ENCODE assay signal across 14 cellular contexts in the genomic region with DNA sequence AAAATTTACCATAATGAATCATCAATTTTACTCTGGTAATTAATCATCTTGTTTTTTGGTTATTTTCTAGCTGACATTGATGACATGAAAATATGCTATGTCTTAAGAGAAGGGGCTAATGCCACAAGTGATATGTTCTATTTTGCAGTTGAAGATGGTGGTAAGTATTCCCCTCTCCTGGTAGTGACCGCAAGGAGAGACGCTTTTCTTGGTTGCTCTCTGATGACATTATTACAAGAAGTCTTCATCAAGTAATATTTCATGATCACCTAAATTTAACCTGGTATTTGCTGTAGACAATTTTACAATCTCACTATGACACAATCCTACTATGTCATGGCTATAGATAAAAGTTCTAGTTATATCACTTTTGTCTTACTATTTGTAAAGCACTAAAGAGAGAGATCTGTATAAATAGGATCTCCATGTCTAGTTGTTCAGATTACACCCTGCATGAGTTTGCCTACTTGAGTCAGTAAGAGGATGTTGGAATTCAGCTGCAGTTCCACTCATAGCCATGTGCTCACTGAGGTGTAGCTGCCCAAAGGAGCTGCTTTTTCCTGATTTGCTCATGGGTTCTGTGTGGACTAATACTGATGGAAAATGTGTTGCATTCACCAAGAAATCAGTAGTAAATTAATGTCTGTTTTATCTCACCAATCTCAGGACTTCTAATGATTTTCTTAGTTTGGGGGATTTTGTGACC. TPM values are rescaled to one million over a fixed set of nuclear protein-coding genes. Genes with fewer than 3 reads are reported as not detected.
DNase-seq lines count a peak whose midpoint lies in the region; ATAC-seq, FAIRE-seq and TF ChIP-seq lines count a peak whose summit lies in the region.
"Had no signal": no experiment of that assay in that cellular context is flagged by ENCODE, and none has a peak within 500 bp of the region (broad histone marks: within the 10 kb centered on the region; RNA-seq: fewer than 3 reads in every experiment).

No MANE protein-coding gene starts in this region.

- H3K4me1 Mint-ChIP-seq in endothelial cell (ENCODE audit: unreplicated experiment) (no peaks in the 10 kb centered on the region), nephron (peaks cover 60% of the 10 kb centered on the region)

- DNase-seq in D721Med (ENCODE audit: insufficient read length, low spot score) (no peak), NB4 (ENCODE audit: low read depth) (peak; percentile 5), endothelial cell (ENCODE audit: low spot score) (peak; percentile 19), germinal center (ENCODE audit: low spot score) (no peak)
- no peak for DNase-seq in activated naive CD4-positive, alpha-beta T cell treated with Interleukin-2 at 50 U/mL for 16 hours
- DNase-seq: foreskin fibroblast, NCI-H1092 treated with DMSO at 0.1 percent for 48 hours, substantia nigra had no signal

- H3K9me3 Mint-ChIP-seq in endothelial cell (ENCODE audit: unreplicated experiment) (no peaks in the 10 kb centered on the region), nephron (no peaks in the 10 kb centered on the region)
- H3K9me3 Mint-ChIP-seq: brain had no signal

- H3K36me3 Mint-ChIP-seq in endothelial cell (ENCODE audit: low read depth, unreplicated experiment) = no peaks in the 10 kb centered on the region
- peaks cover 30% of the 10 kb centered on the region for H3K36me3 Mint-ChIP-seq in nephron (ENCODE audit: low read depth)
- H3K36me3 Mint-ChIP-seq: brain had no signal

- no peak overlapping the region for H3K27ac Mint-ChIP-seq in endothelial cell (ENCODE audit: unreplicated experiment)
- peak overlapping the region; percentile 3 to 76 (median 50) for H3K27ac Mint-ChIP-seq in nephron

- ATAC-seq in HG03280 (IDR thresholded peaks at IDR 0.05; ENCODE audit: unreplicated experiment) = no peak

- no peaks in the 10 kb centered on the region for H3K27me3 Mint-ChIP-seq in endothelial cell (ENCODE audit: unreplicated experiment)
- H3K27me3 Mint-ChIP-seq in nephron (ENCODE audit: low read depth) = no peaks in the 10 kb centered on the region
- H3K27me3 Mint-ChIP-seq: brain had no signal

- TF ChIP-seq CTCF in D721Med (IDR thresholded peaks at IDR 0.05; ENCODE audit: insufficient read depth, missing control alignments) = no peak
- no peak for TF ChIP-seq CTCF in NB4 (IDR thresholded peaks at IDR 0.05; ENCODE audit: low read depth, low read length)
- no peak for TF ChIP-seq CTCF in endothelial cell (IDR thresholded peaks at IDR 0.05; ENCODE audit: unreplicated experiment)
- no peak for TF ChIP-seq CTCF in nephron (IDR thresholded peaks at IDR 0.05; ENCODE audit: unreplicated experiment in 3 of 3)

- H3K4me3 ChIP-seq in NB4 (ENCODE audit: low read depth, low read length) = no peak overlapping the region
- H3K4me3 ChIP-seq: prostate gland had no signal

- peak; percentile 6 for FAIRE-seq in D721Med (lab: Jason Lieb, UNC)
- FAIRE-seq: GM12891 had no signal

- TF ChIP-seq POLR2A in NB4 (IDR thresholded peaks at IDR 0.05; ENCODE audit: extremely low read depth, insufficient read length) = no peak

- H3K4me3 Mint-ChIP-seq in endothelial cell (ENCODE audit: unreplicated experiment) = no peak overlapping the region
- peak overlapping the region in 1 of 3 experiments; percentile 18 for H3K4me3 Mint-ChIP-seq in nephron
- H3K4me3 Mint-ChIP-seq: brain had no signal

RNA-seq across cellular contexts. Expression of a gene that starts 10.9 kb away (rescaled TPM):
- 4.6 TPM for total RNA-seq in endothelial cell (ENCODE audit: unreplicated experiment)
- total RNA-seq: OCI-LY7 had no signal

Comparison
In these comparisons a context has a peak if more than half of its experiments do, and no peak if none do; other contexts are left out.
1. DNase-seq: peak in NB4 (single experiment) and endothelial cell (single experiment); none in D721Med (single experiment), activated naive CD4-positive, alpha-beta T cell treated with Interleukin-2 at 50 U/mL for 16 hours (single experiment) and germinal center (single experiment).